ENCODE assay signal across 1 cellular context in genomic region chr2:10947005-10947440, GRCh38.
A peak's percentile ranks its signal among the peaks of the same experiment; 100 is the strongest.
TF ChIP-seq lines count a peak whose summit lies in the region.

No MANE protein-coding gene starts in this region.

TF ChIP-seq in IMR-90, 13 proteins besides CTCF, POLR2A, EP300 and RAD21 (continued from another document):
- TF ChIP-seq MAZ (IDR thresholded peaks at IDR 0.05; ENCODE audit: borderline replicate concordance, low read depth, low read length): 0 out of 2 replicates have a peak, but pooled peaks have one; percentile 16
- TF ChIP-seq RFX5 (IDR thresholded peaks at IDR 0.05; ENCODE audit: low read depth, low read length): no peak
TF ChIP-seq in IMR-90: peak in this region for 2.
